9 cellular contexts compared by ENCODE assay signal in genomic region chr12:60255044-60255443, GRCh38.
"Had no signal": no experiment of that assay in that cellular context is flagged by ENCODE, and none has a peak within 500 bp of the region (broad histone marks: within the 10 kb centered on the region; RNA-seq: fewer than 3 reads in every experiment).

No MANE protein-coding gene starts in this region.

- H3K4me3 ChIP-seq: GM23248, GM23338, HAP-1 had no signal

- H3K4me2 ChIP-seq: GM23338 had no signal

- H3K27ac ChIP-seq: GM23248 had no signal

- ATAC-seq: GM23338, HCT116 had no signal

- DNase-seq: GM23248, GOT3, H7, H9, HCEC 1CT, HFFc6 had no signal

- H2AFZ ChIP-seq: GM23338 had no signal

- H3K9ac ChIP-seq: GM23248 had no signal

- H3K9me3 ChIP-seq: HAP-1 had no signal

- H3K36me3 ChIP-seq: HAP-1 had no signal
